ENCODE assay signal across 3 cellular contexts in the genomic region with DNA sequence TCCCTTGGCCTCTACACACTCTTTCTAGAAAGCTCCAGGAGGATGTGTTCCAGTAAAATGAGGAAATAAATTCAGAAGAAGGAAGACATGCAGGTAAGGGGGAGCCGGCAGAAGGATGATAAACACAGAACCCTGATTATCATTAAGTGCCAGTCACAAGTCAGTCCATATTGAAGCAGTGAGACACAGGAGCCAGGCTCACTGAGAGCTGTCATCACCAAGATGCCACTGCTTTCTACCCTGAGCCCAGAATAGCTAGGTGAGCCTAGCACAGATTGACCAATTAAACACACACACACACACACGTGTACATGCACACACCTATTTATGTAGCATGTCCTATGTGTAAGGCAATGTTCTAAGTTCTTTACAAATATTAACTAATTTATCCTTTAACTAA.
"Had no signal": no experiment of that assay in that cellular context is flagged by ENCODE, and none has a peak within 500 bp of the region (broad histone marks: within the 10 kb centered on the region; RNA-seq: fewer than 3 reads in every experiment).

No MANE protein-coding gene starts in this region.

- H3K4me3 ChIP-seq: GM12878 had no signal

- DNase-seq: GDM1, GF-D8 had no signal

- ATAC-seq: GM12878 had no signal
